8 cellular contexts compared by ENCODE assay signal in genomic region chr5:134370871-134371833, GRCh38. TPM values are rescaled to one million over a fixed set of nuclear protein-coding genes. Genes with fewer than 3 reads are reported as not detected.
DNase-seq lines count a peak whose midpoint lies in the region; ATAC-seq, FAIRE-seq and TF ChIP-seq lines count a peak whose summit lies in the region.

Gene UBE2B, plus strand, starts transcription at chr5:134371569. Its CDS starts 27 bp downstream, at chr5:134371596.

- peak; percentile 99 for DNase-seq in AG04449 (ENCODE audit: low read depth, low spot score)
- peak; percentile 95 for DNase-seq in NCI-H2227 treated with DMSO at 0.1 percent for 48 hours (lab: John Stamatoyannopoulos, UW)
- DNase-seq in bronchial epithelial cell (ENCODE audit: low read depth), result peak; percentile 97

- H3K4me3 ChIP-seq in AG04449 (ENCODE audit: low read depth, low read length) (peak within 1 kb of the TSS; percentile 99), WI38 (ENCODE audit: low read depth, low read length) (peak within 1 kb of the TSS; percentile 99), bronchial epithelial cell (ENCODE audit: low read depth, low read length) (peak within 1 kb of the TSS; percentile 99), iPS-20b (ENCODE audit: low read length) (peak within 1 kb of the TSS; percentile 98), skin epidermis (peak within 1 kb of the TSS; percentile 78 to 98 (median 87))

- H3K9me3 ChIP-seq in iPS-20b (ENCODE audit: insufficient read depth, low read depth, low read length), result no peaks in the 10 kb centered on the region

- ATAC-seq in GM18907 (IDR thresholded peaks at IDR 0.05; ENCODE audit: unreplicated experiment) (peak; percentile 81), HG03159 (IDR thresholded peaks at IDR 0.05; ENCODE audit: unreplicated experiment) (peak; percentile 74)

- H3K36me3 ChIP-seq in bronchial epithelial cell (ENCODE audit: control insufficient read depth, insufficient read depth, low read length), result peaks cover 2% of the 10 kb centered on the region
- peaks cover 17% of the 10 kb centered on the region for H3K36me3 ChIP-seq in iPS-20b (ENCODE audit: insufficient read depth, low read depth, low read length)

- no peak for TF ChIP-seq CTCF in AG04449 (IDR thresholded peaks at IDR 0.05; ENCODE audit: insufficient read depth, low read length, missing control alignments)
- TF ChIP-seq CTCF in WI38 (IDR thresholded peaks at IDR 0.05; ENCODE audit: low read depth, low read length), result no peak
- no peak for TF ChIP-seq CTCF in bronchial epithelial cell (IDR thresholded peaks at IDR 0.05; ENCODE audit: insufficient read depth, low read length, severe bottlenecking)

- no peaks in the 10 kb centered on the region for H3K4me1 ChIP-seq in iPS-20b (ENCODE audit: insufficient read depth, low read length)

- H3K9ac ChIP-seq in iPS-20b (ENCODE audit: low read depth, low read length), result peak within 1 kb of the TSS; percentile 95

- CTCF ChIA-PET in AG04449 (lab: Yijun Ruan, JAX), result interaction anchor here (0.5 to 2.4 kb wide), 7 partner anchors 10 to 208 kb away, joined by 3 to 10 read pairs (median 4); partner anchors contain the start of gene CDKN2AIPNL

- H3K27ac ChIP-seq in iPS-20b (ENCODE audit: low read length) (peak within 1 kb of the TSS; percentile 91), skin epidermis (peak within 1 kb of the TSS; percentile 94 to 100 (median 98))

- H3K27me3 ChIP-seq in bronchial epithelial cell (ENCODE audit: control insufficient read depth, insufficient read depth, low read length) (no peaks in the 10 kb centered on the region), iPS-20b (ENCODE audit: insufficient read depth, low read length) (no peaks in the 10 kb centered on the region)

- peak; percentile 93 for FAIRE-seq in bronchial epithelial cell (lab: Jason Lieb, UNC)

- POLR2A ChIA-PET in AG04449 (lab: Yijun Ruan, JAX), result interaction anchor here (0.6 to 1.0 kb wide), 3 partner anchors 189 to 286 kb away, joined by 3 read pairs; no protein-coding TSS in a partner anchor

RNA-seq across cellular contexts. Expression of gene UBE2B, which starts in this region (rescaled TPM):
- 24.7 and 26.5 TPM in 2 replicates for total RNA-seq in bronchial epithelial cell

Comparison
In these comparisons a context has a peak if more than half of its experiments do, and no peak if none do; other contexts are left out.
1. Peak in every context shown above with its lines: DNase-seq, ATAC-seq, H3K4me3 ChIP-seq and H3K27ac ChIP-seq.